1 cellular context compared by ENCODE assay signal in genomic region chr22:30754521-30754920, GRCh38.
TF ChIP-seq lines count a peak whose summit lies in the region.

No MANE protein-coding gene starts in this region.

TF ChIP-seq in H1, 55 proteins besides CTCF, POLR2A, EP300 and RAD21 (continued from another document):
- TF ChIP-seq KDM5A (IDR thresholded peaks at IDR 0.05; ENCODE audit: low read length) (no peak), RFX5 (IDR thresholded peaks at IDR 0.05; ENCODE audit: borderline replicate concordance, low read depth, low read length) (no peak), CTBP2 (IDR thresholded peaks at IDR 0.05; ENCODE audit: borderline replicate concordance, insufficient read depth, insufficient read length, low read length) (no peak), SP2 (IDR thresholded peaks at IDR 0.05; ENCODE audit: low read length) (no peak), RNF2 (IDR thresholded peaks at IDR 0.05; ENCODE audit: borderline replicate concordance, low read depth, low read length, missing control alignments, poor library complexity, severe bottlenecking) (no peak), BACH1 (IDR thresholded peaks at IDR 0.05; ENCODE audit: low read length) (no peak), EZH2 (IDR thresholded peaks at IDR 0.05; ENCODE audit: low read depth, low read length, severe bottlenecking) (no peak)
TF ChIP-seq in H1: peak in this region for 0.
